8 cellular contexts compared by ENCODE assay signal in genomic region chr9:85900504-85901201, GRCh38. TPM values are rescaled to one million over a fixed set of nuclear protein-coding genes. Genes with fewer than 3 reads are reported as not detected.
A peak's percentile ranks its signal among the peaks of the same experiment; 100 is the strongest.
DNase-seq lines count a peak whose midpoint lies in the region; ATAC-seq and TF ChIP-seq lines count a peak whose summit lies in the region.

No MANE protein-coding gene starts in this region.

- no peaks in the 10 kb centered on the region for H3K27me3 Mint-ChIP-seq in activated CD4-positive, alpha-beta memory T cell treated with anti-CD3 and anti-CD28 coated beads for 36 hours

- H3K36me3 Mint-ChIP-seq in activated CD4-positive, alpha-beta memory T cell treated with anti-CD3 and anti-CD28 coated beads for 36 hours = no peaks in the 10 kb centered on the region

- peak; percentile 40 for TF ChIP-seq CTCF in foreskin fibroblast (IDR thresholded peaks at IDR 0.05; ENCODE audit: low read depth, low read length)

- ATAC-seq in HG03108 (IDR thresholded peaks at IDR 0.05; ENCODE audit: unreplicated experiment) (no peak), GM18870 (IDR thresholded peaks at IDR 0.05; ENCODE audit: unreplicated experiment) (no peak)

- peak; percentile 10 for DNase-seq in activated CD4-positive, CD25-positive, alpha-beta regulatory T cell treated with anti-CD3 and anti-CD28 coated beads, Interleukin-2, amount 50 U/mL, for 16 hours (ENCODE audit: low read depth, low spot score)
- no peak for DNase-seq in activated CD4-positive, CD25-positive, alpha-beta regulatory T cell (lab: John Stamatoyannopoulos, UW)
- DNase-seq in LoVo (ENCODE audit: low spot score) (peak; percentile 28), foreskin fibroblast (peak; percentile 13 to 63)
- peak; percentile 60 for DNase-seq in activated CD4-positive, alpha-beta memory T cell treated with anti-CD3 and anti-CD28 coated beads for 36 hours
- DNase-seq in stimulated activated CD4-positive, alpha-beta T cell treated with anti-CD3 and anti-CD28 coated beads, Interleukin-12 subunit alpha, Interleukin-12 subunit beta, amount 100 ng/mL, for 48 hours (ENCODE audit: low read depth in 2 of 3, low spot score in 1 of 3) = peak; percentile 14 to 40 (median 17)

- no peaks in the 10 kb centered on the region for H3K9me3 Mint-ChIP-seq in activated CD4-positive, alpha-beta memory T cell treated with anti-CD3 and anti-CD28 coated beads for 36 hours

- CTCF ChIA-PET in activated CD4-positive, alpha-beta memory T cell treated with anti-CD3 and anti-CD28 coated beads for 36 hours (lab: Charles Lee) = interaction anchor here (0.6 to 1.8 kb wide), 3 partner anchors 11 to 43 kb away, joined by 3 read pairs; no protein-coding TSS in a partner anchor

- no peak overlapping the region for H3K27ac Mint-ChIP-seq in activated CD4-positive, alpha-beta memory T cell treated with anti-CD3 and anti-CD28 coated beads for 36 hours

- no peak overlapping the region for H3K4me3 ChIP-seq in foreskin fibroblast (ENCODE audit: low read depth in 1 of 2, low read length in 2 of 2)

- H3K4me1 Mint-ChIP-seq in activated CD4-positive, alpha-beta memory T cell treated with anti-CD3 and anti-CD28 coated beads for 36 hours (ENCODE audit: low read depth) = no peaks in the 10 kb centered on the region

- H3K4me3 Mint-ChIP-seq in activated CD4-positive, alpha-beta memory T cell treated with anti-CD3 and anti-CD28 coated beads for 36 hours = no peak overlapping the region

- intact Hi-C loops in activated CD4-positive, alpha-beta memory T cell treated with anti-CD3 and anti-CD28 coated beads for 36 hours (cut with micrococcal nuclease) = loop anchor here (1.0 kb wide), 1 partner anchor 75 kb away; no protein-coding TSS in a partner anchor

- POLR2A ChIA-PET in activated CD4-positive, alpha-beta memory T cell treated with anti-CD3 and anti-CD28 coated beads for 36 hours (lab: Charles Lee) = no interaction called here

RNA-seq across cellular contexts. Expression of gene NAA35, which starts 40.3 kb away (rescaled TPM):
- total RNA-seq in activated CD4-positive, alpha-beta memory T cell treated with anti-CD3 and anti-CD28 coated beads for 36 hours = 10 to 100 TPM; 23.0 to 24.3 TPM

Comparison
In these comparisons a context has a peak if more than half of its experiments do, and no peak if none do; other contexts are left out.
1. DNase-seq: peak in activated CD4-positive, CD25-positive, alpha-beta regulatory T cell treated with anti-CD3 and anti-CD28 coated beads, Interleukin-2, amount 50 U/mL, for 16 hours (single experiment), LoVo (single experiment), activated CD4-positive, alpha-beta memory T cell treated with anti-CD3 and anti-CD28 coated beads for 36 hours (single experiment), foreskin fibroblast (2 of 2) and stimulated activated CD4-positive, alpha-beta T cell treated with anti-CD3 and anti-CD28 coated beads, Interleukin-12 subunit alpha, Interleukin-12 subunit beta, amount 100 ng/mL, for 48 hours (3 of 3); none in activated CD4-positive, CD25-positive, alpha-beta regulatory T cell (0 of 4).